8 cellular contexts compared by ENCODE assay signal in genomic region chr17:4554441-4554996, GRCh38. TPM values are rescaled to one million over a fixed set of nuclear protein-coding genes. Genes with fewer than 3 reads are reported as not detected.
DNase-seq lines count a peak whose midpoint lies in the region; ATAC-seq and TF ChIP-seq lines count a peak whose summit lies in the region.

No MANE protein-coding gene starts in this region.

- intact Hi-C loops in CD8-positive, alpha-beta T cell (cut with DNase I, micrococcal nuclease), result no loop called here

- H3K27ac Mint-ChIP-seq in CD8-positive, alpha-beta T cell, result peak overlapping the region; percentile 95
- no peak overlapping the region for H3K27ac Mint-ChIP-seq in neural progenitor cell

- peaks cover 26% of the 10 kb centered on the region for H3K4me1 ChIP-seq in CD8-positive, alpha-beta T cell (ENCODE audit: insufficient read depth, low read length)
- no peaks in the 10 kb centered on the region for H3K4me1 ChIP-seq in endocrine pancreas (ENCODE audit: control insufficient read depth, insufficient read depth, low read length)
- H3K4me1 ChIP-seq in neural progenitor cell, result peaks cover 20% of the 10 kb centered on the region

- H3K4me3 Mint-ChIP-seq in CD8-positive, alpha-beta T cell, result peak overlapping the region; percentile 94
- peak overlapping the region; percentile 89 for H3K4me3 Mint-ChIP-seq in neural progenitor cell

- no peaks in the 10 kb centered on the region for H3K9me3 ChIP-seq in CD8-positive, alpha-beta T cell (ENCODE audit: low read length)
- H3K9me3 ChIP-seq in endocrine pancreas (ENCODE audit: control insufficient read depth, low read length) (no peaks in the 10 kb centered on the region), neural progenitor cell (ENCODE audit: low read depth) (no peaks in the 10 kb centered on the region)

- POLR2A ChIA-PET in CD8-positive, alpha-beta T cell (lab: Charles Lee), result interaction anchor here (0.9 kb wide), 1 partner anchor 134 kb away, joined by 6 read pairs; no protein-coding TSS in a partner anchor

- H3K36me3 ChIP-seq in CD8-positive, alpha-beta T cell (ENCODE audit: insufficient read depth, low read length), result peaks cover 31% of the 10 kb centered on the region
- H3K36me3 ChIP-seq in endocrine pancreas (ENCODE audit: control insufficient read depth, insufficient read depth, low read length) (no peaks in the 10 kb centered on the region), neural progenitor cell (no peaks in the 10 kb centered on the region)

- peak overlapping the region; percentile 97 for H3K4me2 ChIP-seq in neural progenitor cell

- peak overlapping the region; percentile 100 for H3K4me3 ChIP-seq in CD8-positive, alpha-beta T cell (ENCODE audit: low read depth, low read length)
- H3K4me3 ChIP-seq in LNCaP clone FGC (ENCODE audit: low read depth, low read length) (peak overlapping the region; percentile 99), endocrine pancreas (ENCODE audit: control insufficient read depth, insufficient read depth, low read length) (no peak overlapping the region), neural progenitor cell (peak overlapping the region; percentile 68)

- peaks cover 4% of the 10 kb centered on the region for H4K20me1 ChIP-seq in neural progenitor cell (ENCODE audit: low read depth)

- peaks cover 11% of the 10 kb centered on the region for H3F3A ChIP-seq in neural progenitor cell (ENCODE audit: low read depth)

- H3K27ac ChIP-seq in CD8-positive, alpha-beta T cell (ENCODE audit: low read depth, low read length), result peak overlapping the region; percentile 77
- H3K27ac ChIP-seq in neural progenitor cell, result no peak overlapping the region

- H3K27me3 ChIP-seq in CD8-positive, alpha-beta T cell (ENCODE audit: insufficient read depth, low read length), result no peaks in the 10 kb centered on the region
- H3K27me3 ChIP-seq in endocrine pancreas (ENCODE audit: control insufficient read depth, insufficient read depth, low read length) (no peaks in the 10 kb centered on the region), neural progenitor cell (no peaks in the 10 kb centered on the region)

- TF ChIP-seq CTCF in CD8-positive, alpha-beta T cell (IDR thresholded peaks at IDR 0.05), result no peak
- TF ChIP-seq CTCF in LNCaP clone FGC (IDR thresholded peaks at IDR 0.05; ENCODE audit: control insufficient read depth, extremely low read depth, insufficient read depth) (no peak), neural progenitor cell (IDR thresholded peaks at IDR 0.05) (no peak)

- CTCF ChIA-PET in CD8-positive, alpha-beta T cell (lab: Charles Lee), result interaction anchor here (2.0 kb wide), 1 partner anchor 134 kb away, joined by 7 read pairs; no protein-coding TSS in a partner anchor

- peaks cover 27% of the 10 kb centered on the region for H3K4me1 Mint-ChIP-seq in CD8-positive, alpha-beta T cell (ENCODE audit: low read depth)
- H3K4me1 Mint-ChIP-seq in neural progenitor cell, result peaks cover 31% of the 10 kb centered on the region

- H3K27me3 Mint-ChIP-seq in CD8-positive, alpha-beta T cell (ENCODE audit: low read depth), result no peaks in the 10 kb centered on the region
- peaks cover 11% of the 10 kb centered on the region for H3K27me3 Mint-ChIP-seq in neural progenitor cell (ENCODE audit: insufficient read depth, low read depth)

- H3K9me3 Mint-ChIP-seq in CD8-positive, alpha-beta T cell, result no peaks in the 10 kb centered on the region
- no peaks in the 10 kb centered on the region for H3K9me3 Mint-ChIP-seq in neural progenitor cell

- peaks cover 49% of the 10 kb centered on the region for H3K36me3 Mint-ChIP-seq in CD8-positive, alpha-beta T cell
- peaks cover 6% of the 10 kb centered on the region for H3K36me3 Mint-ChIP-seq in neural progenitor cell

- H3K9ac ChIP-seq in endocrine pancreas (ENCODE audit: control insufficient read depth, insufficient read depth, low read length) (peak overlapping the region; percentile 49), neural progenitor cell (peak overlapping the region; percentile 61)

- H3K79me2 ChIP-seq in neural progenitor cell (ENCODE audit: low read depth), result peaks cover 18% of the 10 kb centered on the region

- H2AFZ ChIP-seq in neural progenitor cell (replicated peaks), result no peak overlapping the region

- no peak for DNase-seq in CD8-positive, alpha-beta T cell
- DNase-seq in LNCaP clone FGC (ENCODE audit: low read depth) (no peak), neural progenitor cell (ENCODE audit: low spot score) (no peak), medulla oblongata (ENCODE audit: extremely low spot score) (no peak), OCI-M1 (lab: John Stamatoyannopoulos, UW) (no peak), UCSD-AML1 (lab: John Stamatoyannopoulos, UW; ENCODE audit: unreplicated experiment) (no peak)

- ATAC-seq in CD8-positive, alpha-beta T cell, result peak; percentile 1
- ATAC-seq in HG02938 (IDR thresholded peaks at IDR 0.05; ENCODE audit: unreplicated experiment), result no peak

RNA-seq across cellular contexts. Expression of gene MYBBP1A, which starts 0.7 kb away (rescaled TPM):
- 10 to 100 TPM; 69.8 to 71.8 TPM for total RNA-seq in CD8-positive, alpha-beta T cell
- total RNA-seq in neural progenitor cell (ENCODE audit: low replicate concordance), result 17.4 and 44.6 TPM in 2 replicates

RNA-seq across cellular contexts. Expression of gene GGT6, which starts 5.9 kb away (rescaled TPM):
- not detected for total RNA-seq in CD8-positive, alpha-beta T cell
- total RNA-seq in neural progenitor cell (ENCODE audit: low replicate concordance), result not detected in 2 replicates

RNA-seq across cellular contexts. Expression of gene SMTNL2, which starts 29.8 kb away (rescaled TPM):
- not detected for total RNA-seq in CD8-positive, alpha-beta T cell
- 3.0 and 5.2 TPM in 2 replicates for total RNA-seq in neural progenitor cell (ENCODE audit: low replicate concordance)

RNA-seq across cellular contexts. Expression of gene SPNS2, which starts 55.8 kb away (rescaled TPM):
- 1 to 10 TPM in 1 of 2 experiments, under 1 TPM in 1; 0.64 to 1.1 TPM for total RNA-seq in CD8-positive, alpha-beta T cell
- total RNA-seq in neural progenitor cell (ENCODE audit: low replicate concordance), result 0.34 and 1.7 TPM in 2 replicates
